1 cellular context compared by ENCODE assay signal in genomic region chr1:66758247-66758755, GRCh38.
TF ChIP-seq lines count a peak whose summit lies in the region.

No MANE protein-coding gene starts in this region.

TF ChIP-seq in GM12878, 131 proteins besides CTCF, POLR2A, EP300 and RAD21 (continued from another document):
- TF ChIP-seq CUX1 (IDR thresholded peaks at IDR 0.05; ENCODE audit: insufficient replicate concordance, low read depth, low read length): no peak
- TF ChIP-seq USF2 (IDR thresholded peaks at IDR 0.05; ENCODE audit: borderline replicate concordance, low read depth, low read length): peak; percentile 37
- no peak for TF ChIP-seq NFXL1 (IDR thresholded peaks at IDR 0.05; ENCODE audit: borderline replicate concordance)
- no peak for TF ChIP-seq FOXK2 (IDR thresholded peaks at IDR 0.05)
- TF ChIP-seq CHD1 (IDR thresholded peaks at IDR 0.05; ENCODE audit: low read depth, low read length): no peak
- TF ChIP-seq TCF3 (IDR thresholded peaks at IDR 0.05; ENCODE audit: borderline replicate concordance, insufficient read depth, low read depth, low read length): no peak
- TF ChIP-seq ATF2 (IDR thresholded peaks at IDR 0.05; ENCODE audit: low read length): peak; percentile 63
- TF ChIP-seq IKZF1 (conservative IDR thresholded peaks at IDR 0.05): no peak
- 0 out of 2 replicates have a peak, but pooled peaks have one; percentile 16 for TF ChIP-seq NFIC (IDR thresholded peaks at IDR 0.05; ENCODE audit: low read depth, low read length)
- TF ChIP-seq SMAD5 (IDR thresholded peaks at IDR 0.05; ENCODE audit: low read depth): no peak
- TF ChIP-seq MEF2A (IDR thresholded peaks at IDR 0.05; ENCODE audit: insufficient read depth, low read depth, low read length): 0 out of 2 replicates have a peak, but pooled peaks have one; percentile 51
- TF ChIP-seq ETV6 (conservative IDR thresholded peaks at IDR 0.05 in 1 of 2, IDR thresholded peaks at IDR 0.05 in 1 of 2; ENCODE audit: borderline replicate concordance in 1 of 2, low read depth in 1 of 2): no peak
- no peak for TF ChIP-seq ZNF24 (IDR thresholded peaks at IDR 0.05)
- TF ChIP-seq BCL11A (IDR thresholded peaks at IDR 0.05; ENCODE audit: low read depth, low read length): no peak
- peak; percentile 84 for TF ChIP-seq ATF7 (IDR thresholded peaks at IDR 0.05; ENCODE audit: low read depth)
- peak; percentile 86 for TF ChIP-seq RAD51 (IDR thresholded peaks at IDR 0.05)
- no peak for TF ChIP-seq PML (IDR thresholded peaks at IDR 0.05; ENCODE audit: low read length)
TF ChIP-seq in GM12878: peak in this region for 10.
